ENCODE assay signal across 9 cellular contexts in genomic region chr18:53567935-53568574, GRCh38.
DNase-seq lines count a peak whose midpoint lies in the region; ATAC-seq, FAIRE-seq and TF ChIP-seq lines count a peak whose summit lies in the region.
"Had no signal": no experiment of that assay in that cellular context is flagged by ENCODE, and none has a peak within 500 bp of the region (broad histone marks: within the 10 kb centered on the region; RNA-seq: fewer than 3 reads in every experiment).

No MANE protein-coding gene starts in this region.

- H3K9me3 ChIP-seq in CD4-positive, alpha-beta memory T cell (ENCODE audit: control insufficient read depth in 1 of 2, low read length in 2 of 2): no peaks in the 10 kb centered on the region
- no peaks in the 10 kb centered on the region for H3K9me3 ChIP-seq in kidney (ENCODE audit: control insufficient read depth in 1 of 2, low read length in 2 of 2)

- no peak overlapping the region for H3K9ac ChIP-seq in kidney (ENCODE audit: low read length in 2 of 2)

- H3K9me3 Mint-ChIP-seq in CD4-positive, alpha-beta memory T cell: no peaks in the 10 kb centered on the region
- H3K9me3 Mint-ChIP-seq in immature natural killer cell: peaks cover 1 to 6% (median 3%) of the 10 kb centered on the region in 6 donors
- H3K9me3 Mint-ChIP-seq in stimulated activated effector memory CD8-positive, alpha-beta T cell treated with anti-CD3 and anti-CD28 coated beads, Interleukin-12 subunit alpha, Interleukin-12 subunit beta, amount 100 ng/mL, for 72 hours: no peaks in the 10 kb centered on the region
- H3K9me3 Mint-ChIP-seq: memory B cell had no signal

- peak in 4 of 5 donors; percentile 2 to 24 (median 11) for DNase-seq in CD4-positive, alpha-beta memory T cell
- DNase-seq in GM19240 (ENCODE audit: insufficient read length, low spot score) (peak; percentile 12), NCI-H1105 treated with DMSO at 0.1 percent for 48 hours (lab: John Stamatoyannopoulos, UW) (peak; percentile 55), astrocyte of the spinal cord (ENCODE audit: low read depth, low spot score) (peak; percentile 32), kidney (no peak), immature natural killer cell (no peak)
- no peak for DNase-seq in stimulated activated effector memory CD8-positive, alpha-beta T cell treated with anti-CD3 and anti-CD28 coated beads, Interleukin-12 subunit alpha, Interleukin-12 subunit beta, amount 100 ng/mL, for 72 hours (ENCODE audit: low spot score in 2 of 2)

- POLR2A ChIA-PET in CD4-positive, alpha-beta memory T cell (lab: Charles Lee; ENCODE audit: partially characterized antibody): no interaction called here

- ATAC-seq in HG02840 (IDR thresholded peaks at IDR 0.05; ENCODE audit: low FRiP score, unreplicated experiment): no peak
- no peak for ATAC-seq in stimulated activated effector memory CD8-positive, alpha-beta T cell treated with anti-CD3 and anti-CD28 coated beads, Interleukin-12 subunit alpha, Interleukin-12 subunit beta, amount 100 ng/mL, for 72 hours

- intact Hi-C loops in CD4-positive, alpha-beta memory T cell (cut with micrococcal nuclease): no loop called here
- intact Hi-C loops in kidney (cut with DNase I): no loop called here

- H3K36me3 ChIP-seq in CD4-positive, alpha-beta memory T cell (ENCODE audit: insufficient read depth, low read length): no peaks in the 10 kb centered on the region
- H3K36me3 ChIP-seq in kidney (ENCODE audit: control insufficient read depth in 1 of 2, insufficient read depth in 2 of 2, low read length in 2 of 2): no peaks in the 10 kb centered on the region

- no peak overlapping the region for H3K4me3 ChIP-seq in CD4-positive, alpha-beta memory T cell (ENCODE audit: low read length in 2 of 2)
- no peak overlapping the region for H3K4me3 ChIP-seq in astrocyte of the spinal cord (ENCODE audit: low read depth, low read length)
- H3K4me3 ChIP-seq in kidney (ENCODE audit: low read length in 2 of 2): no peak overlapping the region

- no peak overlapping the region for H3K27ac Mint-ChIP-seq in CD4-positive, alpha-beta memory T cell
- H3K27ac Mint-ChIP-seq in immature natural killer cell: no peak overlapping the region
- H3K27ac Mint-ChIP-seq in stimulated activated effector memory CD8-positive, alpha-beta T cell treated with anti-CD3 and anti-CD28 coated beads, Interleukin-12 subunit alpha, Interleukin-12 subunit beta, amount 100 ng/mL, for 72 hours: no peak overlapping the region
- H3K27ac Mint-ChIP-seq: memory B cell had no signal

- no peaks in the 10 kb centered on the region for H3K27me3 ChIP-seq in CD4-positive, alpha-beta memory T cell (ENCODE audit: insufficient read depth, low read length)

- H3K4me3 Mint-ChIP-seq in CD4-positive, alpha-beta memory T cell: no peak overlapping the region
- no peak overlapping the region for H3K4me3 Mint-ChIP-seq in immature natural killer cell
- H3K4me3 Mint-ChIP-seq in stimulated activated effector memory CD8-positive, alpha-beta T cell treated with anti-CD3 and anti-CD28 coated beads, Interleukin-12 subunit alpha, Interleukin-12 subunit beta, amount 100 ng/mL, for 72 hours: no peak overlapping the region
- H3K4me3 Mint-ChIP-seq: memory B cell had no signal

- no peak for FAIRE-seq in kidney (lab: Jason Lieb, UNC)

- no peaks in the 10 kb centered on the region for H3K4me1 Mint-ChIP-seq in CD4-positive, alpha-beta memory T cell
- no peaks in the 10 kb centered on the region for H3K4me1 Mint-ChIP-seq in immature natural killer cell
- no peaks in the 10 kb centered on the region for H3K4me1 Mint-ChIP-seq in stimulated activated effector memory CD8-positive, alpha-beta T cell treated with anti-CD3 and anti-CD28 coated beads, Interleukin-12 subunit alpha, Interleukin-12 subunit beta, amount 100 ng/mL, for 72 hours
- H3K4me1 Mint-ChIP-seq: memory B cell had no signal

- TF ChIP-seq CTCF in astrocyte of the spinal cord (IDR thresholded peaks at IDR 0.05; ENCODE audit: low read depth, low read length): peak; percentile 59
- peak; percentile 38 for TF ChIP-seq CTCF in kidney (IDR thresholded peaks at IDR 0.05; ENCODE audit: borderline replicate concordance, extremely low read depth, insufficient read depth)

- CTCF ChIA-PET in CD4-positive, alpha-beta memory T cell (lab: Charles Lee; ENCODE audit: partially characterized antibody): interaction anchor here (1.1 to 2.5 kb wide), 3 partner anchors 552 to 557 kb away, joined by 3 to 8 read pairs (median 3); no protein-coding TSS in a partner anchor

- no peaks in the 10 kb centered on the region for H3K36me3 Mint-ChIP-seq in CD4-positive, alpha-beta memory T cell
- no peaks in the 10 kb centered on the region for H3K36me3 Mint-ChIP-seq in immature natural killer cell
- H3K36me3 Mint-ChIP-seq in stimulated activated effector memory CD8-positive, alpha-beta T cell treated with anti-CD3 and anti-CD28 coated beads, Interleukin-12 subunit alpha, Interleukin-12 subunit beta, amount 100 ng/mL, for 72 hours: no peaks in the 10 kb centered on the region
- H3K36me3 Mint-ChIP-seq: memory B cell had no signal

- no peaks in the 10 kb centered on the region for H3K27me3 Mint-ChIP-seq in CD4-positive, alpha-beta memory T cell
- peaks cover 0 to 1% (median 0%) of the 10 kb centered on the region in 3 donors for H3K27me3 Mint-ChIP-seq in immature natural killer cell (ENCODE audit: low read depth in 3 of 3)
- H3K27me3 Mint-ChIP-seq: memory B cell had no signal

- no peaks in the 10 kb centered on the region for H3K4me1 ChIP-seq in CD4-positive, alpha-beta memory T cell (ENCODE audit: insufficient read depth, low read length)
- H3K4me1 ChIP-seq in kidney (ENCODE audit: control insufficient read depth in 1 of 2, insufficient read depth in 1 of 2, low read depth in 1 of 2, low read length in 2 of 2): peaks cover 2 to 5% of the 10 kb centered on the region in 2 donors

- in situ Hi-C loops in astrocyte of the spinal cord (cut with HindIII; ENCODE audit: low sequenced_read_pairs): no loop called here

- no peak overlapping the region for H3K27ac ChIP-seq in CD4-positive, alpha-beta memory T cell (ENCODE audit: low read depth, low read length)
- H3K27ac ChIP-seq in kidney (ENCODE audit: low read depth in 2 of 2, low read length in 2 of 2): peak overlapping the region in 1 of 2 donors; percentile 7

Comparison
In these comparisons a context has a peak if more than half of its experiments do, and no peak if none do; other contexts are left out.
1. DNase-seq: peak in CD4-positive, alpha-beta memory T cell (4 of 5), GM19240 (single experiment), NCI-H1105 treated with DMSO at 0.1 percent for 48 hours (single experiment) and astrocyte of the spinal cord (single experiment); none in kidney (single experiment), immature natural killer cell (0 of 3) and stimulated activated effector memory CD8-positive, alpha-beta T cell treated with anti-CD3 and anti-CD28 coated beads, Interleukin-12 subunit alpha, Interleukin-12 subunit beta, amount 100 ng/mL, for 72 hours (0 of 2).